In the genomic region with DNA sequence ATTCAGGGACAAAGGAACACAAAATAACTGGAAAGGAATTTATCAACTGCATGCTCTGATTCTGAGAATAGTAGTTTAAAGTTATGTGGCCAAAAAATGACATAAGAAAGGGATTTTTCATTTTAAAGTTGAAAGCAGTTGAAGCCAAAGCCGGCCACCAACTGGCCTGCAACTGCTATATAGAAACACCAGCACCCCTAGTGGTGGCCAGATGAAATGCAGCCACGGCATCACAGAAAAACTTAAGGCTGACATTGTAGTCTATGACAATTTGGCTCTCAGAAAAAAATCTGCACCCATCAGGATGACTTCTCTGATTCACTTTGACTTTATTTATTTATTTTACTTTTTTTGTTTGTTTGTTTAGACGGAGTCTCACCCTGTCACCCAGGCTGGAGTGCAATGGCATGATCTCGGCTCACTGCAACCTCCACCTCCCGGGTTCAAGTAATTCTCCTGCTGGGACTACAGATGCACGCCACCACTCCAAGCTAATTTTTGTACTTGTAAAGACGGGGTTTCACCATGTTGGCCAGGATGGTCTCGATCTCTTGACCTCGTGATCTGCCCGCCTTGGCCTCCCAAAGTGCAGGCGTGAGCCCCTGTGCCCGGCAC, we compare ENCODE assay signal across 8 cellular contexts. TPM values are rescaled to one million over a fixed set of nuclear protein-coding genes. Genes with fewer than 3 reads are reported as not detected.
A peak's percentile ranks its signal among the peaks of the same experiment; 100 is the strongest.
DNase-seq lines count a peak whose midpoint lies in the region; ATAC-seq, FAIRE-seq and TF ChIP-seq lines count a peak whose summit lies in the region.

No MANE protein-coding gene starts in this region.

- no peaks in the 10 kb centered on the region for H3K23me2 ChIP-seq in H1 (ENCODE audit: low read depth, low read length)

- TF ChIP-seq POLR2A in H1 (IDR thresholded peaks at IDR 0.05; ENCODE audit: control extremely low read depth in 1 of 2, low read depth in 2 of 2, low read length in 2 of 2) = no peak

- H3K4me3 Mint-ChIP-seq in activated CD8-positive, alpha-beta T cell treated with anti-CD3 and anti-CD28 coated beads for 36 hours = no peak overlapping the region

- POLR2A ChIA-PET in activated CD8-positive, alpha-beta T cell treated with anti-CD3 and anti-CD28 coated beads for 36 hours (lab: Charles Lee) = no interaction called here
- POLR2A ChIA-PET in H1 (lab: Charles Lee; ENCODE audit: partially characterized antibody) = no interaction called here

- H3K9ac ChIP-seq in H1 (replicated peaks in 1 of 4; ENCODE audit: extremely low read depth in 1 of 4, low read depth in 3 of 4, low read length in 3 of 4) = no peak overlapping the region

- DNase-seq in Ammon's horn (ENCODE audit: low spot score) (peak; percentile 70), NCI-H526 treated with DMSO at 0.1 percent for 48 hours (lab: John Stamatoyannopoulos, UW) (peak; percentile 71), H1 (ENCODE audit: low read depth in 1 of 2, low spot score in 2 of 2) (peak; percentile 9 to 82), midbrain (lab: John Stamatoyannopoulos, UW) (peak; percentile 70)
- DNase-seq in activated CD8-positive, alpha-beta T cell treated with anti-CD3 and anti-CD28 coated beads for 36 hours = peak; percentile 87
- DNase-seq in stimulated activated CD8-positive, alpha-beta memory T cell treated with anti-CD3 and anti-CD28 coated beads, Interleukin-4, amount 100 ng/mL, for 48 hours = peak; percentile 77

- CTCF ChIA-PET in activated CD8-positive, alpha-beta T cell treated with anti-CD3 and anti-CD28 coated beads for 36 hours (lab: Charles Lee) = interaction anchor here (0.8 to 3.8 kb wide), 14 partner anchors 8 to 210 kb away, joined by 3 to 25 read pairs (median 4); a partner anchor contains a TSS
- CTCF ChIA-PET in H1 (lab: Charles Lee; ENCODE audit: partially characterized antibody) = interaction anchor here (0.7 to 3.9 kb wide), 17 partner anchors 9 to 233 kb away, joined by 3 to 31 read pairs (median 4); no protein-coding TSS in a partner anchor

- no peaks in the 10 kb centered on the region for H4K20me1 ChIP-seq in H1 (replicated peaks in 1 of 2; ENCODE audit: control insufficient read depth in 1 of 2, insufficient read depth in 2 of 2, low read length in 2 of 2)

- H3K36me3 Mint-ChIP-seq in activated CD8-positive, alpha-beta T cell treated with anti-CD3 and anti-CD28 coated beads for 36 hours (ENCODE audit: low read depth) = peaks cover 59% of the 10 kb centered on the region

- H3K9me3 Mint-ChIP-seq in activated CD8-positive, alpha-beta T cell treated with anti-CD3 and anti-CD28 coated beads for 36 hours = peaks cover 4% of the 10 kb centered on the region

- H3K27ac Mint-ChIP-seq in activated CD8-positive, alpha-beta T cell treated with anti-CD3 and anti-CD28 coated beads for 36 hours = no peak overlapping the region

- no peak overlapping the region for H4K91ac ChIP-seq in H1 (replicated peaks; ENCODE audit: insufficient read length, low read length)

- no peaks in the 10 kb centered on the region for H3K79me2 ChIP-seq in H1 (ENCODE audit: control insufficient read depth in 1 of 2, insufficient read depth in 2 of 2, low read length in 2 of 2)

- no peak overlapping the region for H2BK15ac ChIP-seq in H1 (ENCODE audit: low read length)

- H3K4me3 ChIP-seq in H1 (ENCODE audit: extremely low read depth in 1 of 4, insufficient read depth in 2 of 4, low read depth in 3 of 4, low read length in 4 of 4) = no peak overlapping the region

- H3K4me1 Mint-ChIP-seq in activated CD8-positive, alpha-beta T cell treated with anti-CD3 and anti-CD28 coated beads for 36 hours (ENCODE audit: low read depth) = no peaks in the 10 kb centered on the region

- no peaks in the 10 kb centered on the region for H3K4me1 ChIP-seq in H1 (replicated peaks in 1 of 4; ENCODE audit: control insufficient read depth in 3 of 4, insufficient read depth in 4 of 4, low read length in 3 of 4)

- H2AFZ ChIP-seq in H1 (ENCODE audit: low read length) = no peak overlapping the region

- no peak overlapping the region for H3K56ac ChIP-seq in H1 (replicated peaks; ENCODE audit: insufficient read length, low read depth, low read length)

- H3K27me3 ChIP-seq in H1 (replicated peaks in 1 of 4; ENCODE audit: control insufficient read depth in 3 of 4, extremely low read depth in 1 of 4, insufficient read depth in 3 of 4, low read length in 3 of 4) = no peaks in the 10 kb centered on the region

- no peak overlapping the region for H3K18ac ChIP-seq in H1 (ENCODE audit: extremely low read depth, low read length)

- H2AK5ac ChIP-seq in H1 (ENCODE audit: low read depth, low read length) = no peak overlapping the region

- ATAC-seq in GM18858 (IDR thresholded peaks at IDR 0.05; ENCODE audit: unreplicated experiment) (peak; percentile 90), HG03135 (IDR thresholded peaks at IDR 0.05; ENCODE audit: unreplicated experiment) (peak; percentile 77)
- peak; percentile 98 for ATAC-seq in activated CD8-positive, alpha-beta T cell treated with anti-CD3 and anti-CD28 coated beads for 36 hours

- TF ChIP-seq EP300 in H1 (IDR thresholded peaks at IDR 0.05; ENCODE audit: borderline replicate concordance in 1 of 2, low read depth in 2 of 2, low read length in 2 of 2) = no peak

- H3K4me2 ChIP-seq in H1 (ENCODE audit: insufficient read depth in 1 of 2, low read depth in 2 of 2, low read length in 2 of 2) = no peak overlapping the region

- no peak overlapping the region for H2BK20ac ChIP-seq in H1 (ENCODE audit: low read length)

- peak; percentile 63 to 71 for TF ChIP-seq RAD21 in H1 (IDR thresholded peaks at IDR 0.05 in 1 of 2, conservative IDR thresholded peaks at IDR 0.05 in 1 of 2; ENCODE audit: low read depth in 2 of 2, low read length in 2 of 2)

- peak; percentile 80 for FAIRE-seq in H1 (lab: Jason Lieb, UNC)

- no peak overlapping the region for H3K27ac ChIP-seq in H1 (ENCODE audit: low read depth, low read length)

- peak; percentile 100 for TF ChIP-seq CTCF in activated CD8-positive, alpha-beta T cell treated with anti-CD3 and anti-CD28 coated beads for 36 hours (IDR thresholded peaks at IDR 0.05)
- peak; percentile 66 to 90 (median 87) for TF ChIP-seq CTCF in H1 (IDR thresholded peaks at IDR 0.05; ENCODE audit: control extremely low read depth in 1 of 3, insufficient read depth in 1 of 3, low read depth in 1 of 3, low read length in 3 of 3)

- no peak overlapping the region for H3K14ac ChIP-seq in H1 (ENCODE audit: insufficient read length)

- H3K9me3 ChIP-seq in H1 (ENCODE audit: insufficient read depth in 2 of 2, low read depth in 1 of 2, low read length in 1 of 2) = no peaks in the 10 kb centered on the region

- no peak overlapping the region for H2BK5ac ChIP-seq in H1 (ENCODE audit: low read depth, low read length)

- no peaks in the 10 kb centered on the region for H3K27me3 Mint-ChIP-seq in activated CD8-positive, alpha-beta T cell treated with anti-CD3 and anti-CD28 coated beads for 36 hours

- intact Hi-C loops in activated CD8-positive, alpha-beta T cell treated with anti-CD3 and anti-CD28 coated beads for 36 hours (cut with micrococcal nuclease) = no loop called here

- H4K5ac ChIP-seq in H1 (ENCODE audit: insufficient read length, low read depth, low read length) = no peak overlapping the region

- H3K79me1 ChIP-seq in H1 (ENCODE audit: low read depth, low read length) = no peaks in the 10 kb centered on the region

- H2BK120ac ChIP-seq in H1 (replicated peaks; ENCODE audit: low read depth, low read length) = no peak overlapping the region

- WGBS in H1 (ENCODE audit: extremely low coverage in 1 of 2, insufficient coverage in 1 of 2, insufficient read length in 1 of 2, insufficient replicate concordance in 2 of 2, low coverage in 1 of 2, low lambda C conversion rate in 2 of 2, missing lambda C conversion rate in 1 of 2), 2 experiments = 74% methylated on average over 12 of the region's 12 CpGs; no CpG with 5 or more reads in 1 of the 2 experiments

- no peak overlapping the region for H4K8ac ChIP-seq in H1 (ENCODE audit: extremely low read depth, insufficient read depth, low read length)

- H3K36me3 ChIP-seq in H1 (ENCODE audit: control insufficient read depth in 2 of 4, insufficient read depth in 4 of 4, low read length in 3 of 4) = peaks cover 0 to 6% (median 0%) of the 10 kb centered on the region in 4 experiments; a peak in 2 of 8 replicates

- H3K23ac ChIP-seq in H1 (ENCODE audit: insufficient read length) = no peak overlapping the region

- no peak overlapping the region for H3K4ac ChIP-seq in H1 (replicated peaks; ENCODE audit: insufficient read length, low read depth, low read length)

- H2BK12ac ChIP-seq in H1 (ENCODE audit: low read depth, low read length) = no peak overlapping the region

TF ChIP-seq in H1, 55 proteins besides CTCF, POLR2A, EP300 and RAD21:
- peak; percentile 27; the same call in 1 of the 2 replicates for TF ChIP-seq YY1 (IDR thresholded peaks at IDR 0.05; ENCODE audit: low read depth, low read length)
- TF ChIP-seq, protein P1, sequence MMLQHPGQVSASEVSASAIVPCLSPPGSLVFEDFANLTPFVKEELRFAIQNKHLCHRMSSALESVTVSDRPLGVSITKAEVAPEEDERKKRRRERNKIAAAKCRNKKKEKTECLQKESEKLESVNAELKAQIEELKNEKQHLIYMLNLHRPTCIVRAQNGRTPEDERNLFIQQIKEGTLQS (IDR thresholded peaks at IDR 0.05; ENCODE audit: insufficient read depth, low read depth, low read length) = no peak

RNA-seq across cellular contexts. Expression of a gene that starts 59.2 kb away (rescaled TPM):
- total RNA-seq in activated CD8-positive, alpha-beta T cell treated with anti-CD3 and anti-CD28 coated beads for 36 hours = 10 to 100 TPM; 26.8 to 28.1 TPM
- total RNA-seq in H1 (2021; fragmentation: NEBNext Ultra II Directional; extraction: Animal tissue kit (Norgen Biotek cat#: 25700)) = 28.0 and 29.7 TPM in 2 replicates
- 11.0 and 15.1 TPM in 2 replicates for polyA plus RNA-seq in H1 (2011; rRNA removed)
- 12.5 TPM for polyA plus RNA-seq in H1 (2011; cell fraction: cytosol; rRNA removed)
- polyA plus RNA-seq in H1 (2011; cell fraction: nucleus; rRNA removed) = 8.5 TPM
- 18.7 to 23.4 TPM (median 19.7 TPM) in 4 replicates for polyA plus RNA-seq in H1 (2012, experiment 1 of 2)
- 4.7 TPM for polyA plus RNA-seq in H1 (2012, experiment 2 of 2)
- 26.3 TPM for polyA plus RNA-seq in H1 (2013, experiment 1 of 2)
- 29.5 TPM for polyA plus RNA-seq in H1 (2013, experiment 2 of 2)
- polyA minus RNA-seq in H1 (2011; rRNA and poly(A)+ RNA removed) = 43.2 and 45.9 TPM in 2 replicates
- polyA minus RNA-seq in H1 (2011; cell fraction: cytosol; rRNA and poly(A)+ RNA removed) = 16.9 TPM
- polyA minus RNA-seq in H1 (2011; cell fraction: nucleus; rRNA and poly(A)+ RNA removed) = 12.5 TPM
